In genomic region chr15:77706482-77707244, GRCh38 we compare ENCODE assay signal across 24 cellular contexts.
DNase-seq lines count a peak whose midpoint lies in the region; ATAC-seq, FAIRE-seq and TF ChIP-seq lines count a peak whose summit lies in the region.
"Had no signal": no experiment of that assay in that cellular context is flagged by ENCODE, and none has a peak within 500 bp of the region (broad histone marks: within the 10 kb centered on the region; RNA-seq: fewer than 3 reads in every experiment).

No MANE protein-coding gene starts in this region.

- no peak overlapping the region for H3K27ac ChIP-seq in astrocyte (ENCODE audit: low read depth, low read length)
- no peak overlapping the region for H3K27ac ChIP-seq in osteoblast (ENCODE audit: low read depth, low read length)
- H3K27ac ChIP-seq in lower lobe of right lung = no peak overlapping the region
- no peak overlapping the region for H3K27ac ChIP-seq in coronary artery
- H3K27ac ChIP-seq: C4-2B, PC-9 had no signal

- TF ChIP-seq CTCF in astrocyte (IDR thresholded peaks at IDR 0.05; ENCODE audit: insufficient read depth, low read depth, low read length) (no peak), osteoblast (IDR thresholded peaks at IDR 0.05; ENCODE audit: extremely low read depth, low read depth, low read length) (no peak), lower lobe of right lung (IDR thresholded peaks at IDR 0.05) (no peak), coronary artery (IDR thresholded peaks at IDR 0.05) (no peak)

- H3K9me3 ChIP-seq in astrocyte (ENCODE audit: insufficient read depth, low read depth, low read length) (no peaks in the 10 kb centered on the region), osteoblast (ENCODE audit: low read depth, low read length) (no peaks in the 10 kb centered on the region), lower lobe of right lung (no peaks in the 10 kb centered on the region)

- intact Hi-C loops in lower lobe of right lung (cut with DNase I) = no loop called here

- no peaks in the 10 kb centered on the region for H3K36me3 ChIP-seq in astrocyte (ENCODE audit: insufficient read depth, low read length)
- H3K36me3 ChIP-seq in osteoblast (ENCODE audit: insufficient read depth, low read length) = no peaks in the 10 kb centered on the region
- H3K36me3 ChIP-seq in lower lobe of right lung = no peaks in the 10 kb centered on the region

- H3K27me3 Mint-ChIP-seq in astrocyte (ENCODE audit: low read depth, unreplicated experiment) = peaks cover 68% of the 10 kb centered on the region

- H3K4me3 ChIP-seq in astrocyte (ENCODE audit: insufficient read depth, low read depth, low read length) (no peak overlapping the region), osteoblast (ENCODE audit: insufficient read depth, low read length) (no peak overlapping the region), lower lobe of right lung (no peak overlapping the region), coronary artery (no peak overlapping the region)
- H3K4me3 ChIP-seq: PC-9 had no signal

- H3K27me3 ChIP-seq in astrocyte (ENCODE audit: insufficient read depth, low read length) (no peaks in the 10 kb centered on the region), osteoblast (ENCODE audit: insufficient read depth, low read length) (peaks cover 2% of the 10 kb centered on the region), lower lobe of right lung (ENCODE audit: low read depth) (no peaks in the 10 kb centered on the region)

- ATAC-seq in GM19328 (IDR thresholded peaks at IDR 0.05; ENCODE audit: unreplicated experiment) = no peak
- no peak for ATAC-seq in lower lobe of right lung
- ATAC-seq: CD8-positive, alpha-beta T cell had no signal

- peaks cover 10% of the 10 kb centered on the region for H3K9me3 Mint-ChIP-seq in astrocyte (ENCODE audit: unreplicated experiment)
- H3K9me3 Mint-ChIP-seq: CD8-positive, alpha-beta T cell had no signal

- no peak overlapping the region for H3K4me3 Mint-ChIP-seq in astrocyte (ENCODE audit: unreplicated experiment)
- H3K4me3 Mint-ChIP-seq: B cell; CD8-positive, alpha-beta T cell had no signal

- H3K27ac Mint-ChIP-seq in astrocyte (ENCODE audit: unreplicated experiment) = peak overlapping the region; percentile 55
- H3K27ac Mint-ChIP-seq: B cell; CD8-positive, alpha-beta T cell had no signal

- DNase-seq in Ammon's horn (ENCODE audit: low spot score) (peak; percentile 27), COR-L47 (lab: John Stamatoyannopoulos, UW) (peak; percentile 54), astrocyte (ENCODE audit: low read depth) (no peak), osteoblast (ENCODE audit: insufficient read length, low spot score, missing footprints) (peak; percentile 35), lower lobe of right lung (no peak), coronary artery (ENCODE audit: low spot score) (no peak)
- DNase-seq: CD8-positive, alpha-beta T cell; DMS 273 treated with DMSO at 0.1 percent for 48 hours; DMS79; EL; GF-D8; Karpas-422; NCI-H1092; NCI-H1694; NCI-H2029 treated with DMSO at 0.1 percent for 48 hours; NCI-H510A; PC-9; Right ventricle myocardium superior; T-helper 1 cell had no signal

- no peaks in the 10 kb centered on the region for H3K4me1 Mint-ChIP-seq in astrocyte (ENCODE audit: low read depth, unreplicated experiment)
- H3K4me1 Mint-ChIP-seq: B cell had no signal

- FAIRE-seq in astrocyte (lab: Jason Lieb, UNC) = no peak
- FAIRE-seq: GM12891, H54 had no signal

- H3K36me3 Mint-ChIP-seq in astrocyte (ENCODE audit: low read depth, unreplicated experiment) = no peaks in the 10 kb centered on the region
- H3K36me3 Mint-ChIP-seq: CD8-positive, alpha-beta T cell had no signal

- H3K9ac ChIP-seq in astrocyte (ENCODE audit: low read length) = no peak overlapping the region

- no peak overlapping the region for H3K4me2 ChIP-seq in astrocyte (ENCODE audit: low read length)
- H3K4me2 ChIP-seq in osteoblast (ENCODE audit: insufficient read depth, low read length) = no peak overlapping the region
- H3K4me2 ChIP-seq: PC-9 had no signal

- H3K79me2 ChIP-seq in astrocyte (ENCODE audit: insufficient read depth, low read length) (no peaks in the 10 kb centered on the region), osteoblast (ENCODE audit: insufficient read depth, low read length) (no peaks in the 10 kb centered on the region)

- H4K20me1 ChIP-seq in astrocyte (ENCODE audit: insufficient read depth, low read length) = peaks cover 3% of the 10 kb centered on the region
- peaks cover 2% of the 10 kb centered on the region for H4K20me1 ChIP-seq in osteoblast (ENCODE audit: insufficient read depth, low read length)

- no peaks in the 10 kb centered on the region for H3K4me1 ChIP-seq in astrocyte (ENCODE audit: insufficient read depth, low read length)
- H3K4me1 ChIP-seq in osteoblast (ENCODE audit: insufficient read depth, low read length) = no peaks in the 10 kb centered on the region
- no peaks in the 10 kb centered on the region for H3K4me1 ChIP-seq in lower lobe of right lung

- H2AFZ ChIP-seq in astrocyte (ENCODE audit: low read depth, low read length) (no peak overlapping the region), osteoblast (ENCODE audit: low read length) (no peak overlapping the region)
- H2AFZ ChIP-seq: PC-9 had no signal

Comparison
In these comparisons a context has a peak if more than half of its experiments do, and no peak if none do; other contexts are left out.
1. DNase-seq: peak in Ammon's horn (single experiment), COR-L47 (single experiment) and osteoblast (single experiment); none in astrocyte (single experiment), lower lobe of right lung (single experiment) and coronary artery (single experiment).